Comparison of ENCODE assay signal across 8 cellular contexts in the genomic region with DNA sequence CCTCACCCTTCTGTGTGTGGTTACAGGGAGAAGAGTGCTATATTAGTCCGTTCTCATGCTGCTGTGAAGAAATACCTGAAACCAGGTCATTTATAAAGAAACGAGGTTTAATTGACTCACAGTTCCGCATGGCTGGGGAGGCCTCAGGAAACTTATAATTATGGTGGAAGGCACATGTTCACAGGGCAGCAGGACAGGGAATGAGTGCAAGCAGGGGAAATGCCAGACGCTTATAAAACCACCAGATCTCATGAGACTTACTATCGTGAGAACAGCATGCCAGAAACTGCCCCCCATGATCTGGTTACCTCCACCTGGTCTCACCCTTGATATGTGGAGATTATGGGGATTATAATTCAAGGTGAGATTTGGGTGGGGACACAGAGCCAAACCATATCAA. TPM values are rescaled to one million over a fixed set of nuclear protein-coding genes. Genes with fewer than 3 reads are reported as not detected.
DNase-seq lines count a peak whose midpoint lies in the region; ATAC-seq and TF ChIP-seq lines count a peak whose summit lies in the region.
"Not testable (repeated sequence)": the region's sequence is repeated elsewhere in the genome, so short reads cannot be mapped to it uniquely, and the experiment has no call there.

No MANE protein-coding gene starts in this region.

- peak overlapping the region; percentile 80 for H3K27ac Mint-ChIP-seq in activated CD8-positive, alpha-beta T cell treated with anti-CD3 and anti-CD28 coated beads for 36 hours
- H3K27ac Mint-ChIP-seq in chondrocyte (ENCODE audit: unreplicated experiment) (peak overlapping the region; percentile 94), mesothelial cell of epicardium (peak overlapping the region; percentile 68)

- H3K36me3 Mint-ChIP-seq in activated CD8-positive, alpha-beta T cell treated with anti-CD3 and anti-CD28 coated beads for 36 hours (ENCODE audit: low read depth); chondrocyte (ENCODE audit: low read depth); mesothelial cell of epicardium: not testable (repeated sequence)

- H3K4me3 ChIP-seq in AG10803 (ENCODE audit: low read length) (peak overlapping the region; percentile 67), skin epidermis (peak overlapping the region in 6 of 7 experiments; percentile 62 to 98 (median 88))
- H3K4me3 ChIP-seq in HEK293 (ENCODE audit: low read depth, low read length), result not testable (repeated sequence)

- H3K27ac ChIP-seq in HEK293 (ENCODE audit: extremely low read depth, low read depth, low read length), result not testable (repeated sequence)
- H3K27ac ChIP-seq in skin epidermis, result peak overlapping the region in 18 of 21 experiments; percentile 56 to 89 (median 80)

- intact Hi-C loops in activated CD8-positive, alpha-beta T cell treated with anti-CD3 and anti-CD28 coated beads for 36 hours (cut with micrococcal nuclease), result not testable (repeated sequence)

- peak; percentile 32 for DNase-seq in AG10803 (ENCODE audit: low read depth)
- peak; percentile 55 for DNase-seq in NOMO-1 treated with DMSO at 0.1 percent for 48 hours (lab: John Stamatoyannopoulos, UW; ENCODE audit: unreplicated experiment)
- DNase-seq in activated CD8-positive, alpha-beta T cell treated with anti-CD3 and anti-CD28 coated beads for 36 hours, result peak; percentile 14
- DNase-seq in chondrocyte (ENCODE audit: low spot score); mesothelial cell of epicardium (ENCODE audit: low spot score in 2 of 2, unreplicated experiment in 2 of 2): not testable (repeated sequence)
- DNase-seq in foreskin melanocyte, result peak; percentile 30

- TF ChIP-seq CTCF in AG10803 (conservative IDR thresholded peaks at IDR 0.05; ENCODE audit: low read length); HEK293 (tag by site-specific recombination; IDR thresholded peaks at IDR 0.05); activated CD8-positive, alpha-beta T cell treated with anti-CD3 and anti-CD28 coated beads for 36 hours (IDR thresholded peaks at IDR 0.05); chondrocyte (IDR thresholded peaks at IDR 0.05); mesothelial cell of epicardium (IDR thresholded peaks at IDR 0.05; ENCODE audit: unreplicated experiment): not testable (repeated sequence)

- H3K4me1 Mint-ChIP-seq in activated CD8-positive, alpha-beta T cell treated with anti-CD3 and anti-CD28 coated beads for 36 hours (ENCODE audit: low read depth), result peaks cover 13% of the 10 kb centered on the region
- peaks cover 13% of the 10 kb centered on the region for H3K4me1 Mint-ChIP-seq in chondrocyte (ENCODE audit: low read depth)
- H3K4me1 Mint-ChIP-seq in mesothelial cell of epicardium, result peaks cover 15% of the 10 kb centered on the region

- H3K9me3 Mint-ChIP-seq in activated CD8-positive, alpha-beta T cell treated with anti-CD3 and anti-CD28 coated beads for 36 hours; chondrocyte (ENCODE audit: low read depth); mesothelial cell of epicardium: not testable (repeated sequence)

- POLR2A ChIA-PET in HEK293 (lab: Yijun Ruan, JAX), result interaction anchor here (1.0 kb wide), 1 partner anchor 12 kb away, joined by 3 read pairs; no protein-coding TSS in a partner anchor
- POLR2A ChIA-PET in activated CD8-positive, alpha-beta T cell treated with anti-CD3 and anti-CD28 coated beads for 36 hours (lab: Charles Lee), result interaction anchor here (0.9 to 1.7 kb wide), 4 partner anchors 9 to 46 kb away, joined by 3 to 6 read pairs (median 4); no protein-coding TSS in a partner anchor

- not testable (repeated sequence) for H3K4me1 ChIP-seq in HEK293 (ENCODE audit: control insufficient read depth, insufficient read depth, low read length)

- not testable (repeated sequence) for ATAC-seq in activated CD8-positive, alpha-beta T cell treated with anti-CD3 and anti-CD28 coated beads for 36 hours

- not testable (repeated sequence) for H3K36me3 ChIP-seq in HEK293 (ENCODE audit: control insufficient read depth in 2 of 2, insufficient read depth in 1 of 2, low read length in 2 of 2)

- not testable (repeated sequence) for H3K4me3 Mint-ChIP-seq in activated CD8-positive, alpha-beta T cell treated with anti-CD3 and anti-CD28 coated beads for 36 hours; chondrocyte (ENCODE audit: unreplicated experiment); mesothelial cell of epicardium

- CTCF ChIA-PET in HEK293 (lab: Yijun Ruan, JAX), result interaction anchor here (0.7 to 1.2 kb wide), 3 partner anchors 22 to 222 kb away, joined by 3 to 5 read pairs (median 3); no protein-coding TSS in a partner anchor
- CTCF ChIA-PET in activated CD8-positive, alpha-beta T cell treated with anti-CD3 and anti-CD28 coated beads for 36 hours (lab: Charles Lee), result interaction anchor here (1.2 to 3.1 kb wide), 3 partner anchors 12 to 152 kb away, joined by 3 to 15 read pairs (median 3); no protein-coding TSS in a partner anchor

- H3K9me3 ChIP-seq in HEK293 (ENCODE audit: control insufficient read depth, insufficient read depth, low read depth, low read length), result not testable (repeated sequence)

- H3K27me3 Mint-ChIP-seq in activated CD8-positive, alpha-beta T cell treated with anti-CD3 and anti-CD28 coated beads for 36 hours; chondrocyte (ENCODE audit: low read depth); mesothelial cell of epicardium (ENCODE audit: low read depth): not testable (repeated sequence)

TF ChIP-seq in HEK293, 187 proteins besides CTCF, POLR2A, EP300 and RAD21:
- TF ChIP-seq SP7 (tag by site-specific recombination; IDR thresholded peaks at IDR 0.05), result peak; percentile 66

RNA-seq across cellular contexts. Expression of a gene that starts 1.0 kb away (rescaled TPM):
- 100 to 1,000 TPM; 171 to 191 TPM for total RNA-seq in activated CD8-positive, alpha-beta T cell treated with anti-CD3 and anti-CD28 coated beads for 36 hours
- total RNA-seq in chondrocyte (48.6 to 86.9 TPM (median 50.0 TPM) in 3 replicates), mesothelial cell of epicardium (66.3 to 74.6 TPM (median 69.1 TPM) in 3 replicates)

RNA-seq across cellular contexts. Expression of a gene that starts 46.7 kb away (rescaled TPM):
- total RNA-seq in activated CD8-positive, alpha-beta T cell treated with anti-CD3 and anti-CD28 coated beads for 36 hours, result 10 to 100 TPM; 52.5 to 54.2 TPM
- total RNA-seq in chondrocyte (36.6 to 136 TPM (median 44.7 TPM) in 3 replicates), mesothelial cell of epicardium (6.8 to 8.9 TPM (median 7.1 TPM) in 3 replicates)

RNA-seq across cellular contexts. Expression of a gene that starts 59.3 kb away (rescaled TPM):
- total RNA-seq in activated CD8-positive, alpha-beta T cell treated with anti-CD3 and anti-CD28 coated beads for 36 hours, result 1 to 10 TPM; 2.3 to 2.7 TPM
- total RNA-seq in chondrocyte (not detected in 3 replicates), mesothelial cell of epicardium (not detected in 3 replicates)
